12 cellular contexts compared by ENCODE assay signal in the genomic region with DNA sequence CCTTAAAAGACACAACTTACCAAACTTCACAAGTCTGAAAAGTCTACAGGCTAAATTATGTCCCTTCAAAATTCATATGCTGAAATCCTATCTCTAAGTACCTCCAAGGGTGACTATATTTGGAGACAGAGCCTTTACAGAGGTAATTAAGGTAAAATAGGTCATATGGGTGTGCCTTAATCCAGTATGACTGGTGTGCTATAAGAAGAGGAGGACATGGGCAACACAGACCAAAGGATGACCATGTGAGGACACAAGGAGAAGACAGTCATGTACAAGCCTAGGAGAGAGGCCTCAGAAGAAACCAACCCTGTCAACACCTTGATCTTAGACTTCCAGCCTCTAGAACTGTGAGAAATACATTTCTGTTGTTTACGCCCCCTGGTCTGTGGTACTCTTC. TPM values are rescaled to one million over a fixed set of nuclear protein-coding genes. Genes with fewer than 3 reads are reported as not detected.
DNase-seq lines count a peak whose midpoint lies in the region; ATAC-seq, FAIRE-seq and TF ChIP-seq lines count a peak whose summit lies in the region.
"Had no signal": no experiment of that assay in that cellular context is flagged by ENCODE, and none has a peak within 500 bp of the region (broad histone marks: within the 10 kb centered on the region; RNA-seq: fewer than 3 reads in every experiment).

No MANE protein-coding gene starts in this region.

- peak overlapping the region; percentile 56 for H3K14ac ChIP-seq in trophoblast cell (ENCODE audit: low read length)

- BruUV-seq in HCT116 (replicated peaks; lab: Mats Ljungman, UMichigan), result no TSS peak

- H3K36me3 ChIP-seq in HCT116 (ENCODE audit: control insufficient read depth in 1 of 2, insufficient read depth in 2 of 2, low read length in 2 of 2) (no peaks in the 10 kb centered on the region; a peak in 2 of 4 replicates), RWPE2 (ENCODE audit: low read depth) (peaks cover 19% of the 10 kb centered on the region), trophoblast cell (ENCODE audit: control insufficient read depth in 1 of 2, insufficient read depth in 2 of 2, low read length in 2 of 2) (no peaks in the 10 kb centered on the region)
- H3K36me3 ChIP-seq: BLaER1 treated with 17β-estradiol and CSF1 and Interleukin-3, amounts not matched to agents 10 nM and 100 nM had no signal

- no peak overlapping the region for H2BK5ac ChIP-seq in trophoblast cell (ENCODE audit: low read depth, low read length, poor library complexity)

- H3K9me3 Mint-ChIP-seq in activated naive CD4-positive, alpha-beta T cell treated with anti-CD3 and anti-CD28 coated beads, Interleukin-2, amount 10 ng/mL, durations not matched to agents 7 days and 5 days, result no peaks in the 10 kb centered on the region
- H3K9me3 Mint-ChIP-seq: CD4-positive, CD25-positive, alpha-beta regulatory T cell had no signal

- peaks cover 4% of the 10 kb centered on the region for H3K27me3 Mint-ChIP-seq in activated naive CD4-positive, alpha-beta T cell treated with anti-CD3 and anti-CD28 coated beads, Interleukin-2, amount 10 ng/mL, durations not matched to agents 7 days and 5 days
- H3K27me3 Mint-ChIP-seq: IgD-negative memory B cell had no signal

- ATAC-seq in HCT116, result no peak
- ATAC-seq in RWPE2 (ENCODE audit: low read depth), result no peak

- H2BK12ac ChIP-seq in trophoblast cell (ENCODE audit: low read length), result peak overlapping the region; percentile 94

- H3K4ac ChIP-seq in trophoblast cell (ENCODE audit: low read depth, low read length), result no peak overlapping the region

- no peaks in the 10 kb centered on the region for H4K20me1 ChIP-seq in HCT116 (ENCODE audit: insufficient read depth)
- H4K20me1 ChIP-seq: BLaER1 treated with 17β-estradiol and CSF1 and Interleukin-3, amounts not matched to agents 10 nM and 100 nM had no signal

- FAIRE-seq in urothelium cell line (lab: Jason Lieb, UNC), result peak; percentile 76

- peaks cover 0 to 21% of the 10 kb centered on the region in 2 experiments; a peak in 2 of 4 replicates for H3K4me1 ChIP-seq in HCT116 (ENCODE audit: control insufficient read depth in 1 of 2, insufficient read depth in 2 of 2, low read length in 2 of 2)
- peaks cover 34% of the 10 kb centered on the region for H3K4me1 ChIP-seq in RWPE2 (ENCODE audit: insufficient read depth, poor library complexity, severe bottlenecking)
- H3K4me1 ChIP-seq in trophoblast cell (ENCODE audit: control insufficient read depth in 1 of 2, insufficient read depth in 2 of 2, low read length in 2 of 2), result peaks cover 6 to 12% of the 10 kb centered on the region in 2 experiments

- TF ChIP-seq RAD21 in HCT116 (IDR thresholded peaks at IDR 0.05; ENCODE audit: low read depth), result no peak

- no CpG with 5 or more reads among the region's 1 CpG for WGBS in trophoblast cell (ENCODE audit: extremely low coverage, insufficient coverage, insufficient read length)

- RAD21 ChIA-PET in HCT116 (lab: Charles Lee; ENCODE audit: low non-redundant PET in 1 of 2, low total read pairs in 2 of 2, uncharacterized antibody in 2 of 2, unreplicated experiment in 2 of 2), result no interaction called here

- TF ChIP-seq CTCF in HCT116 (IDR thresholded peaks at IDR 0.05 in 2 of 3, conservative IDR thresholded peaks at IDR 0.05 in 1 of 3; ENCODE audit: borderline replicate concordance in 1 of 3, insufficient read depth in 1 of 3, low read depth in 2 of 3, low read length in 2 of 3) (no peak), RWPE2 (IDR thresholded peaks at IDR 0.05; ENCODE audit: poor library complexity, severe bottlenecking) (no peak)

- no peak for TF ChIP-seq POLR2A in HCT116 (IDR thresholded peaks at IDR 0.05; ENCODE audit: borderline replicate concordance, extremely low read depth, insufficient read depth, insufficient read length)

- H3K4me3 Mint-ChIP-seq in activated naive CD4-positive, alpha-beta T cell treated with anti-CD3 and anti-CD28 coated beads, Interleukin-2, amount 10 ng/mL, durations not matched to agents 7 days and 5 days, result no peak overlapping the region
- H3K4me3 Mint-ChIP-seq: CD4-positive, CD25-positive, alpha-beta regulatory T cell; IgD-negative memory B cell had no signal

- POLR2A ChIA-PET in HCT116 (lab: Charles Lee), result no interaction called here

- peaks cover 3% of the 10 kb centered on the region for H3K4me1 Mint-ChIP-seq in activated naive CD4-positive, alpha-beta T cell treated with anti-CD3 and anti-CD28 coated beads, Interleukin-2, amount 10 ng/mL, durations not matched to agents 7 days and 5 days
- H3K4me1 Mint-ChIP-seq: CD4-positive, CD25-positive, alpha-beta regulatory T cell; IgD-negative memory B cell had no signal

- H3K9ac ChIP-seq in HCT116 (ENCODE audit: low read length), result no peak overlapping the region
- H3K9ac ChIP-seq in trophoblast cell (ENCODE audit: low read length), result no peak overlapping the region
- H3K9ac ChIP-seq: BLaER1 treated with 17β-estradiol and CSF1 and Interleukin-3, amounts not matched to agents 10 nM and 100 nM had no signal

- peak overlapping the region; percentile 53 for H2BK120ac ChIP-seq in trophoblast cell (ENCODE audit: insufficient read depth, low read length, poor library complexity)

- no peaks in the 10 kb centered on the region for H3K27me3 ChIP-seq in HCT116 (ENCODE audit: insufficient read depth, low read length)
- no peaks in the 10 kb centered on the region for H3K27me3 ChIP-seq in RWPE2 (ENCODE audit: insufficient read depth, poor library complexity, severe bottlenecking)
- H3K27me3 ChIP-seq in trophoblast cell (ENCODE audit: insufficient read depth, low read length), result no peaks in the 10 kb centered on the region
- H3K27me3 ChIP-seq: BLaER1 treated with 17β-estradiol and CSF1 and Interleukin-3, amounts not matched to agents 10 nM and 100 nM had no signal

- peak overlapping the region; percentile 21 for H3K4me2 ChIP-seq in HCT116 (ENCODE audit: low read length)
- H3K4me2 ChIP-seq in trophoblast cell (ENCODE audit: low read length), result no peak overlapping the region
- H3K4me2 ChIP-seq: BLaER1 treated with 17β-estradiol and CSF1 and Interleukin-3, amounts not matched to agents 10 nM and 100 nM had no signal

- no peak overlapping the region for H3K27ac Mint-ChIP-seq in activated naive CD4-positive, alpha-beta T cell treated with anti-CD3 and anti-CD28 coated beads, Interleukin-2, amount 10 ng/mL, durations not matched to agents 7 days and 5 days
- H3K27ac Mint-ChIP-seq: CD4-positive, CD25-positive, alpha-beta regulatory T cell; IgD-negative memory B cell had no signal

- H3K9me3 ChIP-seq in HCT116 (ENCODE audit: control insufficient read depth in 1 of 2, insufficient read depth in 1 of 2, low read depth in 1 of 2, low read length in 2 of 2) (no peaks in the 10 kb centered on the region), RWPE2 (ENCODE audit: severe bottlenecking) (no peaks in the 10 kb centered on the region), trophoblast cell (ENCODE audit: insufficient read depth, low read depth, low read length) (no peaks in the 10 kb centered on the region)
- H3K9me3 ChIP-seq: BLaER1 treated with 17β-estradiol and CSF1 and Interleukin-3, amounts not matched to agents 10 nM and 100 nM had no signal

- peaks cover 4% of the 10 kb centered on the region for H3K79me1 ChIP-seq in trophoblast cell (ENCODE audit: low read length)

- H3K36me3 Mint-ChIP-seq in activated naive CD4-positive, alpha-beta T cell treated with anti-CD3 and anti-CD28 coated beads, Interleukin-2, amount 10 ng/mL, durations not matched to agents 7 days and 5 days, result no peaks in the 10 kb centered on the region
- H3K36me3 Mint-ChIP-seq: CD4-positive, CD25-positive, alpha-beta regulatory T cell; IgD-negative memory B cell had no signal

- DNase-seq in HCT116 (ENCODE audit: low read depth, low spot score), result no peak
- no peak for DNase-seq in RWPE2 (ENCODE audit: low spot score)
- DNase-seq in trophoblast cell, result no peak
- no peak for DNase-seq in urothelium cell line (ENCODE audit: low spot score)
- no peak for DNase-seq in NCI-H524 (lab: John Stamatoyannopoulos, UW)
- DNase-seq in NCI-H82 (lab: John Stamatoyannopoulos, UW), result no peak
- DNase-seq in activated naive CD4-positive, alpha-beta T cell treated with anti-CD3 and anti-CD28 coated beads, Interleukin-2, amount 10 ng/mL, durations not matched to agents 7 days and 5 days, result no peak
- DNase-seq: CD4-positive, CD25-positive, alpha-beta regulatory T cell; DMS53; GF-D8 had no signal

- H2AFZ ChIP-seq in HCT116 (ENCODE audit: low read depth, low read length, poor library complexity, severe bottlenecking) (no peak overlapping the region), trophoblast cell (ENCODE audit: insufficient read depth, low read length, poor library complexity) (no peak overlapping the region)

- H3K79me2 ChIP-seq in HCT116 (ENCODE audit: insufficient read depth, low read length) (no peaks in the 10 kb centered on the region), trophoblast cell (ENCODE audit: control insufficient read depth, insufficient read depth, low read length, poor library complexity) (no peaks in the 10 kb centered on the region)

- no peak overlapping the region for H4K12ac ChIP-seq in trophoblast cell (ENCODE audit: low read depth, low read length)

- no peak overlapping the region for H2AK5ac ChIP-seq in trophoblast cell (ENCODE audit: low read length)

- intact Hi-C loops in HCT116 (cut with micrococcal nuclease), result no loop called here

- no peak overlapping the region for H3K18ac ChIP-seq in trophoblast cell (ENCODE audit: low read length)

- H3K27ac ChIP-seq in HCT116 (ENCODE audit: low read depth, low read length), result no peak overlapping the region
- H3K27ac ChIP-seq in RWPE2 (ENCODE audit: poor library complexity, severe bottlenecking), result peak overlapping the region; percentile 84
- no peak overlapping the region for H3K27ac ChIP-seq in trophoblast cell (ENCODE audit: low read depth, low read length)
- H3K27ac ChIP-seq: BLaER1 treated with 17β-estradiol and CSF1 and Interleukin-3, amounts not matched to agents 10 nM and 100 nM had no signal

- CTCF ChIA-PET in HCT116 (lab: Charles Lee), result no interaction called here
- CTCF ChIA-PET in activated naive CD4-positive, alpha-beta T cell treated with anti-CD3 and anti-CD28 coated beads, Interleukin-2, amount 10 ng/mL, durations not matched to agents 7 days and 5 days (lab: Charles Lee), result interaction anchor here (1.2 to 1.5 kb wide), 2 partner anchors 10 to 56 kb away, joined by 4 to 5 read pairs; no protein-coding TSS in a partner anchor

- no peak overlapping the region for H3K23ac ChIP-seq in trophoblast cell (ENCODE audit: low read length)

- no peaks in the 10 kb centered on the region for H3K9me2 ChIP-seq in HCT116 (ENCODE audit: insufficient read depth)

- H3K4me3 ChIP-seq in HCT116 (replicated peaks in 1 of 2; ENCODE audit: low read depth in 1 of 2, low read length in 2 of 2) (no peak overlapping the region), RWPE2 (ENCODE audit: severe bottlenecking) (no peak overlapping the region), trophoblast cell (ENCODE audit: low read depth, low read length) (no peak overlapping the region)
- H3K4me3 ChIP-seq: BLaER1 treated with 17β-estradiol and CSF1 and Interleukin-3, amounts not matched to agents 10 nM and 100 nM had no signal

- peak overlapping the region; percentile 83 for H4K91ac ChIP-seq in trophoblast cell (ENCODE audit: low read depth, low read length)

- no peak overlapping the region for H4K8ac ChIP-seq in trophoblast cell (ENCODE audit: low read depth, low read length)

TF ChIP-seq in HCT116, 20 proteins besides CTCF, POLR2A, EP300 and RAD21 (continues in another document):
- no peak for TF ChIP-seq CEBPB (IDR thresholded peaks at IDR 0.05; ENCODE audit: low read depth)

RNA-seq across cellular contexts. Expression of a gene that starts 32.2 kb away (rescaled TPM):
- 19.3 TPM for total RNA-seq in HCT116 (2021; ENCODE audit: unreplicated experiment)
- polyA plus RNA-seq in HCT116 (2012), result 17.9 and 18.0 TPM in 2 replicates
- polyA plus RNA-seq in trophoblast cell (2013), result 6.0 and 6.2 TPM in 2 replicates
